1 cellular context compared by ENCODE assay signal in the genomic region with DNA sequence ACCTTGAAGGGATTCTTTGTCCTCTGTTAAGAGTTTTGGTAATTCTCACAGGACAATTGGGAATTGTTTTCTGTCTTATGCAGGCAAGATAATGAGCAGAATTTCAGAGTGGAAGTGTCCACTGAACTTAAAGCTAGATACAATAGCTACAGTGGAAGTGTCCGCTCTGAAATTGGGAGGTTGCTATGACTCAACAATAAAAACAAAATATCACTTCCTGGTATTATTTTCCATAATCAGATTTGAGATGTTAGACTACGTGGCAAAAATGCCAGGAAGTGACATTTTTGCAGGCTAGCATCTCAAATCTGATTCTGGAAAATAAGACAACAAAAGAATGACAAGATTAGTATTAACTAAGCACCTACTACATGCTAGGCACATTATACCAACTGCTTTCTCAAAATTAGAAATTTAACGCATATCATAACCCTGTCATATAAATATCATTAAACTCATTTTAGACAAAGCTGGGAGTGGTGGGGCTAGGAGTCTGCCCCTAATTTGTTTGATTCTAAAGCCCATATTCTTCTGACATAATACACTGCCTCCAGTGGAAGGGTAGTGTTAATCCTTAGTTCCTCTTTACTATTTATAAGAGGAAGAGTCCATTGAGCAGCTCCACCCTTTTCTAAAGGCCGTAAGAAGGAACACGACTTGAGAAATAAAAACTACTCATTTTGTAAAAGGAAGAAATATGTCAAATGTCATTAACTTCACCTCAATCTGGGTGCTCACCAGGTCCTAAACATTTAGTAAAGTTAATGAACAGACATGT.
TF ChIP-seq lines count a peak whose summit lies in the region.

No MANE protein-coding gene starts in this region.

TF ChIP-seq in WTC11, 78 proteins besides CTCF, POLR2A, EP300 and RAD21 (continued from another document):
- TF ChIP-seq, protein P1, sequence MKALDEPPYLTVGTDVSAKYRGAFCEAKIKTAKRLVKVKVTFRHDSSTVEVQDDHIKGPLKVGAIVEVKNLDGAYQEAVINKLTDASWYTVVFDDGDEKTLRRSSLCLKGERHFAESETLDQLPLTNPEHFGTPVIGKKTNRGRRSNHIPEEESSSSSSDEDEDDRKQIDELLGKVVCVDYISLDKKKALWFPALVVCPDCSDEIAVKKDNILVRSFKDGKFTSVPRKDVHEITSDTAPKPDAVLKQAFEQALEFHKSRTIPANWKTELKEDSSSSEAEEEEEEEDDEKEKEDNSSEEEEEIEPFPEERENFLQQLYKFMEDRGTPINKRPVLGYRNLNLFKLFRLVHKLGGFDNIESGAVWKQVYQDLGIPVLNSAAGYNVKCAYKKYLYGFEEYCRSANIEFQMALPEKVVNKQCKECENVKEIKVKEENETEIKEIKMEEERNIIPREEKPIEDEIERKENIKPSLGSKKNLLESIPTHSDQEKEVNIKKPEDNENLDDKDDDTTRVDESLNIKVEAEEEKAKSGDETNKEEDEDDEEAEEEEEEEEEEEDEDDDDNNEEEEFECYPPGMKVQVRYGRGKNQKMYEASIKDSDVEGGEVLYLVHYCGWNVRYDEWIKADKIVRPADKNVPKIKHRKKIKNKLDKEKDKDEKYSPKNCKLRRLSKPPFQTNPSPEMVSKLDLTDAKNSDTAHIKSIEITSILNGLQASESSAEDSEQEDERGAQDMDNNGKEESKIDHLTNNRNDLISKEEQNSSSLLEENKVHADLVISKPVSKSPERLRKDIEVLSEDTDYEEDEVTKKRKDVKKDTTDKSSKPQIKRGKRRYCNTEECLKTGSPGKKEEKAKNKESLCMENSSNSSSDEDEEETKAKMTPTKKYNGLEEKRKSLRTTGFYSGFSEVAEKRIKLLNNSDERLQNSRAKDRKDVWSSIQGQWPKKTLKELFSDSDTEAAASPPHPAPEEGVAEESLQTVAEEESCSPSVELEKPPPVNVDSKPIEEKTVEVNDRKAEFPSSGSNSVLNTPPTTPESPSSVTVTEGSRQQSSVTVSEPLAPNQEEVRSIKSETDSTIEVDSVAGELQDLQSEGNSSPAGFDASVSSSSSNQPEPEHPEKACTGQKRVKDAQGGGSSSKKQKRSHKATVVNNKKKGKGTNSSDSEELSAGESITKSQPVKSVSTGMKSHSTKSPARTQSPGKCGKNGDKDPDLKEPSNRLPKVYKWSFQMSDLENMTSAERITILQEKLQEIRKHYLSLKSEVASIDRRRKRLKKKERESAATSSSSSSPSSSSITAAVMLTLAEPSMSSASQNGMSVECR (CRISPR knock-in tag; IDR thresholded peaks at IDR 0.05; ENCODE audit: borderline replicate concordance): no peak
- TF ChIP-seq, protein P2, sequence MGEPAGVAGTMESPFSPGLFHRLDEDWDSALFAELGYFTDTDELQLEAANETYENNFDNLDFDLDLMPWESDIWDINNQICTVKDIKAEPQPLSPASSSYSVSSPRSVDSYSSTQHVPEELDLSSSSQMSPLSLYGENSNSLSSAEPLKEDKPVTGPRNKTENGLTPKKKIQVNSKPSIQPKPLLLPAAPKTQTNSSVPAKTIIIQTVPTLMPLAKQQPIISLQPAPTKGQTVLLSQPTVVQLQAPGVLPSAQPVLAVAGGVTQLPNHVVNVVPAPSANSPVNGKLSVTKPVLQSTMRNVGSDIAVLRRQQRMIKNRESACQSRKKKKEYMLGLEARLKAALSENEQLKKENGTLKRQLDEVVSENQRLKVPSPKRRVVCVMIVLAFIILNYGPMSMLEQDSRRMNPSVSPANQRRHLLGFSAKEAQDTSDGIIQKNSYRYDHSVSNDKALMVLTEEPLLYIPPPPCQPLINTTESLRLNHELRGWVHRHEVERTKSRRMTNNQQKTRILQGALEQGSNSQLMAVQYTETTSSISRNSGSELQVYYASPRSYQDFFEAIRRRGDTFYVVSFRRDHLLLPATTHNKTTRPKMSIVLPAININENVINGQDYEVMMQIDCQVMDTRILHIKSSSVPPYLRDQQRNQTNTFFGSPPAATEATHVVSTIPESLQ (CRISPR knock-in tag; IDR thresholded peaks at IDR 0.05): no peak
TF ChIP-seq in WTC11: peak in this region for 0.
